In the genomic region with DNA sequence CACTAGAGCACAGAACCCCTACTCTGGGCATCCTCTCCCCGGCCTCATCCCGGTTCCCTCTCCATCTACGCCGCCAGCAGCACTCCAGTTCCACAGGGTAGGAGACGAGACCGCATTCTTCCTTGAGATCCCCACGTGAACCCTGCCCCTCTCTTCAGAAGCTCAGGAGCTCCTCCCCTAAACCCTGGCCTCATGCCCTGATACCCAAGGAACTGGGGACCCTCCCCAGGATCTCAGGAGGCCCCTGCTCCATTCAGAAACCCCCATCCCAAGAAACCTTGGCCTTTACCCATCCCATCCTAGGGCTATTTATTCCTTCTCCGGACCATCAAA, we compare ENCODE assay signal across 7 cellular contexts. TPM values are rescaled to one million over a fixed set of nuclear protein-coding genes. Genes with fewer than 3 reads are reported as not detected.
DNase-seq lines count a peak whose midpoint lies in the region; ATAC-seq and TF ChIP-seq lines count a peak whose summit lies in the region.
"Had no signal": no experiment of that assay in that cellular context is flagged by ENCODE, and none has a peak within 500 bp of the region (broad histone marks: within the 10 kb centered on the region; RNA-seq: fewer than 3 reads in every experiment).

No MANE protein-coding gene starts in this region.

- peaks cover 12% of the 10 kb centered on the region for H3K36me3 Mint-ChIP-seq in endothelial cell (ENCODE audit: low read depth, unreplicated experiment)

- DNase-seq in NCI-H82 (lab: John Stamatoyannopoulos, UW) (peak; percentile 46), NCI-H82 treated with DMSO at 0.1 percent for 48 hours (lab: John Stamatoyannopoulos, UW; ENCODE audit: unreplicated experiment) (no peak), endothelial cell (ENCODE audit: low spot score) (no peak), NCI-H2107 (lab: John Stamatoyannopoulos, UW) (no peak), hippocampal formation (lab: John Stamatoyannopoulos, UW) (no peak)
- DNase-seq in stimulated activated naive CD8-positive, alpha-beta T cell treated with anti-CD3 and anti-CD28 coated beads, Interleukin-15, amount 100 ng/mL, for 72 hours = no peak

- peak overlapping the region; percentile 85 for H3K4me3 Mint-ChIP-seq in endothelial cell (ENCODE audit: unreplicated experiment)
- peak overlapping the region; percentile 86 to 94 for H3K4me3 Mint-ChIP-seq in stimulated activated naive CD8-positive, alpha-beta T cell treated with anti-CD3 and anti-CD28 coated beads, Interleukin-15, amount 100 ng/mL, for 72 hours

- no peaks in the 10 kb centered on the region for H3K9me3 Mint-ChIP-seq in endothelial cell (ENCODE audit: unreplicated experiment)
- no peaks in the 10 kb centered on the region for H3K9me3 Mint-ChIP-seq in stimulated activated naive CD8-positive, alpha-beta T cell treated with anti-CD3 and anti-CD28 coated beads, Interleukin-15, amount 100 ng/mL, for 72 hours

- no peak for TF ChIP-seq CTCF in endothelial cell (IDR thresholded peaks at IDR 0.05; ENCODE audit: unreplicated experiment)

- ATAC-seq in stimulated activated naive CD8-positive, alpha-beta T cell treated with anti-CD3 and anti-CD28 coated beads, Interleukin-15, amount 100 ng/mL, for 72 hours = peak; percentile 4

- no peaks in the 10 kb centered on the region for H3K4me1 Mint-ChIP-seq in endothelial cell (ENCODE audit: unreplicated experiment)
- peaks cover 51% of the 10 kb centered on the region for H3K4me1 Mint-ChIP-seq in stimulated activated naive CD8-positive, alpha-beta T cell treated with anti-CD3 and anti-CD28 coated beads, Interleukin-15, amount 100 ng/mL, for 72 hours

- peaks cover 4% of the 10 kb centered on the region for H3K27me3 Mint-ChIP-seq in endothelial cell (ENCODE audit: unreplicated experiment)
- no peaks in the 10 kb centered on the region for H3K27me3 Mint-ChIP-seq in stimulated activated naive CD8-positive, alpha-beta T cell treated with anti-CD3 and anti-CD28 coated beads, Interleukin-15, amount 100 ng/mL, for 72 hours

- H3K27ac Mint-ChIP-seq in endothelial cell (ENCODE audit: unreplicated experiment) = no peak overlapping the region
- peak overlapping the region in 1 of 2 donors; percentile 69 for H3K27ac Mint-ChIP-seq in stimulated activated naive CD8-positive, alpha-beta T cell treated with anti-CD3 and anti-CD28 coated beads, Interleukin-15, amount 100 ng/mL, for 72 hours

RNA-seq across cellular contexts. Expression of a gene that starts 1.1 kb away (rescaled TPM):
- total RNA-seq in endothelial cell (ENCODE audit: unreplicated experiment) = 11.3 TPM

RNA-seq across cellular contexts. Expression of a gene that starts 13.3 kb away (rescaled TPM):
- 1.9 TPM for total RNA-seq in endothelial cell (ENCODE audit: unreplicated experiment)

RNA-seq across cellular contexts. Expression of a gene that starts 15.0 kb away (rescaled TPM):
- 1.8 TPM for total RNA-seq in endothelial cell (ENCODE audit: unreplicated experiment)

RNA-seq across cellular contexts. Expression of a gene that starts 22.5 kb away (rescaled TPM):
- total RNA-seq in endothelial cell (ENCODE audit: unreplicated experiment) = 1.2 TPM

RNA-seq across cellular contexts. Expression of a gene that starts 48.1 kb away (rescaled TPM):
- 0.59 TPM for total RNA-seq in endothelial cell (ENCODE audit: unreplicated experiment)
- total RNA-seq: myocyte had no signal
